ENCODE assay signal across 1 cellular context in genomic region chr19:55600336-55601028, GRCh38.
TF ChIP-seq lines count a peak whose summit lies in the region.

No MANE protein-coding gene starts in this region.

TF ChIP-seq in SK-N-SH, 30 proteins besides CTCF, POLR2A, EP300 and RAD21 (continued from another document):
- TF ChIP-seq, protein P1, sequence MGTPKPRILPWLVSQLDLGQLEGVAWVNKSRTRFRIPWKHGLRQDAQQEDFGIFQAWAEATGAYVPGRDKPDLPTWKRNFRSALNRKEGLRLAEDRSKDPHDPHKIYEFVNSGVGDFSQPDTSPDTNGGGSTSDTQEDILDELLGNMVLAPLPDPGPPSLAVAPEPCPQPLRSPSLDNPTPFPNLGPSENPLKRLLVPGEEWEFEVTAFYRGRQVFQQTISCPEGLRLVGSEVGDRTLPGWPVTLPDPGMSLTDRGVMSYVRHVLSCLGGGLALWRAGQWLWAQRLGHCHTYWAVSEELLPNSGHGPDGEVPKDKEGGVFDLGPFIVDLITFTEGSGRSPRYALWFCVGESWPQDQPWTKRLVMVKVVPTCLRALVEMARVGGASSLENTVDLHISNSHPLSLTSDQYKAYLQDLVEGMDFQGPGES (IDR thresholded peaks at IDR 0.05; ENCODE audit: low read depth, low read length), result 0 out of 2 replicates have a peak, but pooled peaks have one; percentile 18
- TF ChIP-seq FOXJ3 (CRISPR knock-in tag; IDR thresholded peaks at IDR 0.05), result no peak
- peak; percentile 73 for TF ChIP-seq CHD2 (IDR thresholded peaks at IDR 0.05; ENCODE audit: low read length, partially characterized antibody)
- TF ChIP-seq ELF1 (IDR thresholded peaks at IDR 0.05), result no peak
- peak; percentile 66 for TF ChIP-seq MXI1 (IDR thresholded peaks at IDR 0.05; ENCODE audit: low read depth, low read length)
